In the genomic region with DNA sequence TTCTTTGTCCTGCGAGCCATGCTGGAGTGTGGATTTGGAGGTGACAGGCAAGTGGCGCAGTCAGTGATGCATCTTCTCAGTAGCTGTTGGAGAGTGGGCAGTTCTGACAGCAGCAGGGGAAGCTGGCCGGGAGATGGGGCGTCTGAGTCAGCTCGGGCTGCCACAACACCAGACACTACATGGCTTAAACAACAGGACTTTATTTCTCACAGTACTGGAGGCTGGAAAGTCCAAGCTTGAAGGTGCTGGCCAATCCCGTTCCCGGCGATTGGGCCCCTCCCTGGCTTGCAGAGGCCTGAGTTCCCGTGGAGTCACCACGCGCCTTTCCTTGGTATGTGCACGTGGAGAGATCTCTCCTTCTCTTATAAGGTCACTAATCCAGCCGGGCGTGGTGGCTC, we compare ENCODE assay signal across 10 cellular contexts. TPM values are rescaled to one million over a fixed set of nuclear protein-coding genes. Genes with fewer than 3 reads are reported as not detected.
DNase-seq lines count a peak whose midpoint lies in the region; ATAC-seq and TF ChIP-seq lines count a peak whose summit lies in the region.
"Had no signal": no experiment of that assay in that cellular context is flagged by ENCODE, and none has a peak within 500 bp of the region (broad histone marks: within the 10 kb centered on the region; RNA-seq: fewer than 3 reads in every experiment).

No MANE protein-coding gene starts in this region.

- no peaks in the 10 kb centered on the region for H3K27me3 ChIP-seq in ACC112 (ENCODE audit: insufficient read depth, low read length)
- H3K27me3 ChIP-seq in H7 (ENCODE audit: control insufficient read depth, insufficient read depth, low read length) = no peaks in the 10 kb centered on the region
- H3K27me3 ChIP-seq in left lung = no peaks in the 10 kb centered on the region
- H3K27me3 ChIP-seq in CD8-positive, alpha-beta memory T cell (ENCODE audit: insufficient read depth, low read length, poor library complexity, severe bottlenecking) = no peaks in the 10 kb centered on the region

- ATAC-seq in activated CD8-positive, alpha-beta T cell treated with anti-CD3 and anti-CD28 coated beads, Interleukin-2, amount 10 ng/mL, durations not matched to agents 7 days and 5 days = no peak
- ATAC-seq in left lung = peak; percentile 6

- no peaks in the 10 kb centered on the region for H3K36me3 Mint-ChIP-seq in activated CD8-positive, alpha-beta T cell treated with anti-CD3 and anti-CD28 coated beads, Interleukin-2, amount 10 ng/mL, durations not matched to agents 7 days and 5 days (ENCODE audit: low read depth)
- no peaks in the 10 kb centered on the region for H3K36me3 Mint-ChIP-seq in CD8-positive, alpha-beta memory T cell

- H3K4me3 ChIP-seq in ACC112 (ENCODE audit: low read depth, low read length) = no peak overlapping the region
- H3K4me3 ChIP-seq in H7 (ENCODE audit: insufficient read depth, low read depth, low read length) = no peak overlapping the region
- no peak overlapping the region for H3K4me3 ChIP-seq in left lung
- no peak overlapping the region for H3K4me3 ChIP-seq in CD8-positive, alpha-beta memory T cell (ENCODE audit: low read length)

- H3K27me3 Mint-ChIP-seq in activated CD8-positive, alpha-beta T cell treated with anti-CD3 and anti-CD28 coated beads, Interleukin-2, amount 10 ng/mL, durations not matched to agents 7 days and 5 days (ENCODE audit: low read depth) = peaks cover 6% of the 10 kb centered on the region
- H3K27me3 Mint-ChIP-seq in CD8-positive, alpha-beta memory T cell = peaks cover 13 to 17% of the 10 kb centered on the region in 2 donors

- H3K27ac Mint-ChIP-seq in activated CD8-positive, alpha-beta T cell treated with anti-CD3 and anti-CD28 coated beads, Interleukin-2, amount 10 ng/mL, durations not matched to agents 7 days and 5 days = peak overlapping the region; percentile 80
- peak overlapping the region in 1 of 8 donors; percentile 29 for H3K27ac Mint-ChIP-seq in CD8-positive, alpha-beta memory T cell

- CTCF ChIA-PET in activated CD8-positive, alpha-beta T cell treated with anti-CD3 and anti-CD28 coated beads, Interleukin-2, amount 10 ng/mL, durations not matched to agents 7 days and 5 days (lab: Charles Lee) = interaction anchor here (1.0 to 4.8 kb wide), 6 partner anchors 13 to 281 kb away, joined by 3 to 28 read pairs (median 5); a partner anchor contains a TSS
- CTCF ChIA-PET in CD8-positive, alpha-beta memory T cell (lab: Charles Lee) = interaction anchor here (0.6 to 1.7 kb wide), 3 partner anchors 192 to 480 kb away, joined by 3 to 4 read pairs (median 3); a partner anchor contains a TSS

- peak overlapping the region; percentile 79; the same call in 1 of the 2 replicates for H3K27ac ChIP-seq in ACC112 (ENCODE audit: low read depth, low read length)
- peak overlapping the region; percentile 83 to 88 for H3K27ac ChIP-seq in left lung
- no peak overlapping the region for H3K27ac ChIP-seq in CD8-positive, alpha-beta memory T cell (ENCODE audit: low read depth, low read length)

- H2AFZ ChIP-seq in ACC112 (ENCODE audit: low read length, unreplicated experiment) = no peak overlapping the region

- H3K36me3 ChIP-seq in ACC112 (ENCODE audit: insufficient read depth, low read length) = no peaks in the 10 kb centered on the region
- H3K36me3 ChIP-seq in H7 (replicated peaks; ENCODE audit: control insufficient read depth, insufficient read depth, low read length) = no peaks in the 10 kb centered on the region
- H3K36me3 ChIP-seq in left lung = no peaks in the 10 kb centered on the region
- no peaks in the 10 kb centered on the region for H3K36me3 ChIP-seq in CD8-positive, alpha-beta memory T cell (ENCODE audit: insufficient read depth, low read length)

- H3K9me3 ChIP-seq in left lung = no peaks in the 10 kb centered on the region
- no peaks in the 10 kb centered on the region for H3K9me3 ChIP-seq in CD8-positive, alpha-beta memory T cell (ENCODE audit: low read length)

- H3K4me3 Mint-ChIP-seq in activated CD8-positive, alpha-beta T cell treated with anti-CD3 and anti-CD28 coated beads, Interleukin-2, amount 10 ng/mL, durations not matched to agents 7 days and 5 days = peak overlapping the region; percentile 17
- no peak overlapping the region for H3K4me3 Mint-ChIP-seq in CD8-positive, alpha-beta memory T cell

- intact Hi-C loops in left lung (cut with DNase I) = loop anchor here in 1 of 2 donors (10.0 kb wide), 1 partner anchor 193 kb away; a partner anchor contains a TSS

- H3K79me2 ChIP-seq in ACC112 (ENCODE audit: control insufficient read depth, insufficient read depth, low read length, unreplicated experiment) = no peaks in the 10 kb centered on the region

- DNase-seq in H7 (peak; percentile 39), left lung (no peak), activated gamma-delta T cell treated with Interleukin-2 at 50 U/mL for 16 hours (no peak), amniotic stem cell (lab: John Stamatoyannopoulos, UW) (no peak), OCI-M2 (lab: John Stamatoyannopoulos, UW; ENCODE audit: unreplicated experiment) (no peak)
- DNase-seq in activated CD8-positive, alpha-beta T cell treated with anti-CD3 and anti-CD28 coated beads, Interleukin-2, amount 10 ng/mL, durations not matched to agents 7 days and 5 days = no peak
- no peak for DNase-seq in CD8-positive, alpha-beta memory T cell
- DNase-seq: NCI-H526 had no signal

- H3K9me3 Mint-ChIP-seq in activated CD8-positive, alpha-beta T cell treated with anti-CD3 and anti-CD28 coated beads, Interleukin-2, amount 10 ng/mL, durations not matched to agents 7 days and 5 days (ENCODE audit: insufficient read depth) = no peaks in the 10 kb centered on the region
- peaks cover 0 to 1% (median 0%) of the 10 kb centered on the region in 5 donors for H3K9me3 Mint-ChIP-seq in CD8-positive, alpha-beta memory T cell
- H3K9me3 Mint-ChIP-seq: brain had no signal

- peaks cover 76% of the 10 kb centered on the region for H3K4me1 Mint-ChIP-seq in activated CD8-positive, alpha-beta T cell treated with anti-CD3 and anti-CD28 coated beads, Interleukin-2, amount 10 ng/mL, durations not matched to agents 7 days and 5 days (ENCODE audit: low read depth)
- H3K4me1 Mint-ChIP-seq in CD8-positive, alpha-beta memory T cell = peaks cover 22 to 39% (median 27%) of the 10 kb centered on the region in 3 donors

- H3K4me1 ChIP-seq in ACC112 (ENCODE audit: control insufficient read depth, insufficient read depth, low read length, unreplicated experiment) = peaks cover 18% of the 10 kb centered on the region
- H3K4me1 ChIP-seq in left lung = peaks cover 10 to 37% of the 10 kb centered on the region in 2 donors
- peaks cover 21% of the 10 kb centered on the region for H3K4me1 ChIP-seq in CD8-positive, alpha-beta memory T cell (ENCODE audit: insufficient read depth, low read length)

- POLR2A ChIA-PET in activated CD8-positive, alpha-beta T cell treated with anti-CD3 and anti-CD28 coated beads, Interleukin-2, amount 10 ng/mL, durations not matched to agents 7 days and 5 days (lab: Charles Lee) = interaction anchor here (0.6 to 1.2 kb wide), 6 partner anchors 11 to 199 kb away, joined by 3 to 4 read pairs (median 3); a partner anchor contains a TSS
- POLR2A ChIA-PET in CD8-positive, alpha-beta memory T cell (lab: Charles Lee) = no interaction called here

- TF ChIP-seq CTCF in left lung (IDR thresholded peaks at IDR 0.05) = no peak

RNA-seq across cellular contexts. Expression of a gene that starts 16.6 kb away (rescaled TPM):
- 44.7 and 48.9 TPM in 2 replicates for total RNA-seq in H7 (2014; rRNA removed; shearing (Covaris generic))
- total RNA-seq in activated CD8-positive, alpha-beta T cell treated with anti-CD3 and anti-CD28 coated beads, Interleukin-2, amount 10 ng/mL, durations not matched to agents 7 days and 5 days = 10 to 100 TPM; 41.1 to 50.1 TPM
- total RNA-seq in left lung = 10 to 100 TPM; 56.5 to 68.6 TPM
- total RNA-seq in CD8-positive, alpha-beta memory T cell = 10 to 100 TPM in 1 of 2 experiments, 1 to 10 TPM in 1; 9.9 to 11.3 TPM
- 29.3 TPM for polyA plus RNA-seq in CD8-positive, alpha-beta memory T cell
